1 cellular context compared by ENCODE assay signal in genomic region chr15:45384700-45385099, GRCh38.
TF ChIP-seq lines count a peak whose summit lies in the region.

No MANE protein-coding gene starts in this region.

TF ChIP-seq in HepG2, 621 proteins besides CTCF, POLR2A, EP300 and RAD21 (continued from another document and continues in another):
- TF ChIP-seq, protein P1, sequence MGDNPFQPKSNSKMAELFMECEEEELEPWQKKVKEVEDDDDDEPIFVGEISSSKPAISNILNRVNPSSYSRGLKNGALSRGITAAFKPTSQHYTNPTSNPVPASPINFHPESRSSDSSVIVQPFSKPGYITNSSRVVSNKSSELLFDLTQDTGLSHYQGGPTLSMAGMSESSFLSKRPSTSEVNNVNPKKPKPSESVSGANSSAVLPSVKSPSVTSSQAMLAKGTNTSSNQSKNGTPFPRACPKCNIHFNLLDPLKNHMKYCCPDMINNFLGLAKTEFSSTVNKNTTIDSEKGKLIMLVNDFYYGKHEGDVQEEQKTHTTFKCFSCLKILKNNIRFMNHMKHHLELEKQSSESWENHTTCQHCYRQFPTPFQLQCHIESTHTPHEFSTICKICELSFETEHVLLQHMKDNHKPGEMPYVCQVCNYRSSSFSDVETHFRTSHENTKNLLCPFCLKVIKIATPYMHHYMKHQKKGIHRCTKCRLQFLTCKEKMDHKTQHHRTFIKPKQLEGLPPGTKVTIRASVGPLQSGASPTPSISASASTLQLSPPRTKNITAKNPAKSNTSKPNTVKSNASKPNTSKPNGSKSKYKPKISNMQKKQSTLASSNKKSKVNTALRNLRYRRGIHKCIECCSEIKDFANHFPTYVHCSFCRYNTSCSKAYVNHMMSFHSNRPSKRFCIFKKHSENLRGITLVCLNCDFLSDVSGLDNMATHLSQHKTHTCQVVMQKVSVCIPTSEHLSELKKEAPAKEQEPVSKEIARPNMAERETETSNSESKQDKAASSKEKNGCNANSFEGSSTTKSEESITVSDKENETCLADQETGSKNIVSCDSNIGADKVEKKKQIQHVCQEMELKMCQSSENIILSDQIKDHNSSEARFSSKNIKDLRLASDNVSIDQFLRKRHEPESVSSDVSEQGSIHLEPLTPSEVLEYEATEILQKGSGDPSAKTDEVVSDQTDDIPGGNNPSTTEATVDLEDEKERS (CRISPR knock-in tag; IDR thresholded peaks at IDR 0.05) = no peak; the same call in 1 of the 2 replicates
- no peak for TF ChIP-seq TRIM22 (IDR thresholded peaks at IDR 0.05)
- TF ChIP-seq ZNF839 (CRISPR knock-in tag; IDR thresholded peaks at IDR 0.05; ENCODE audit: borderline replicate concordance) = no peak
- no peak for TF ChIP-seq MTF2 (CRISPR knock-in tag; IDR thresholded peaks at IDR 0.05; ENCODE audit: borderline replicate concordance)
- peak; percentile 40; the same call in 1 of the 2 replicates for TF ChIP-seq SALL1 (CRISPR knock-in tag; IDR thresholded peaks at IDR 0.05)
- no peak for TF ChIP-seq ZNF614 (CRISPR knock-in tag; IDR thresholded peaks at IDR 0.05; ENCODE audit: borderline replicate concordance)
- no peak for TF ChIP-seq XBP1 (CRISPR knock-in tag; IDR thresholded peaks at IDR 0.05)
- no peak for TF ChIP-seq SALL2 (CRISPR knock-in tag; IDR thresholded peaks at IDR 0.05)
- TF ChIP-seq ZMYM3 (CRISPR knock-in tag; IDR thresholded peaks at IDR 0.05) = peak; percentile 37; the same call in 1 of the 2 replicates
- no peak for TF ChIP-seq ZFP36 (IDR thresholded peaks at IDR 0.05; ENCODE audit: borderline replicate concordance, low read depth, low read length, partially characterized antibody)
- TF ChIP-seq, protein P2, sequence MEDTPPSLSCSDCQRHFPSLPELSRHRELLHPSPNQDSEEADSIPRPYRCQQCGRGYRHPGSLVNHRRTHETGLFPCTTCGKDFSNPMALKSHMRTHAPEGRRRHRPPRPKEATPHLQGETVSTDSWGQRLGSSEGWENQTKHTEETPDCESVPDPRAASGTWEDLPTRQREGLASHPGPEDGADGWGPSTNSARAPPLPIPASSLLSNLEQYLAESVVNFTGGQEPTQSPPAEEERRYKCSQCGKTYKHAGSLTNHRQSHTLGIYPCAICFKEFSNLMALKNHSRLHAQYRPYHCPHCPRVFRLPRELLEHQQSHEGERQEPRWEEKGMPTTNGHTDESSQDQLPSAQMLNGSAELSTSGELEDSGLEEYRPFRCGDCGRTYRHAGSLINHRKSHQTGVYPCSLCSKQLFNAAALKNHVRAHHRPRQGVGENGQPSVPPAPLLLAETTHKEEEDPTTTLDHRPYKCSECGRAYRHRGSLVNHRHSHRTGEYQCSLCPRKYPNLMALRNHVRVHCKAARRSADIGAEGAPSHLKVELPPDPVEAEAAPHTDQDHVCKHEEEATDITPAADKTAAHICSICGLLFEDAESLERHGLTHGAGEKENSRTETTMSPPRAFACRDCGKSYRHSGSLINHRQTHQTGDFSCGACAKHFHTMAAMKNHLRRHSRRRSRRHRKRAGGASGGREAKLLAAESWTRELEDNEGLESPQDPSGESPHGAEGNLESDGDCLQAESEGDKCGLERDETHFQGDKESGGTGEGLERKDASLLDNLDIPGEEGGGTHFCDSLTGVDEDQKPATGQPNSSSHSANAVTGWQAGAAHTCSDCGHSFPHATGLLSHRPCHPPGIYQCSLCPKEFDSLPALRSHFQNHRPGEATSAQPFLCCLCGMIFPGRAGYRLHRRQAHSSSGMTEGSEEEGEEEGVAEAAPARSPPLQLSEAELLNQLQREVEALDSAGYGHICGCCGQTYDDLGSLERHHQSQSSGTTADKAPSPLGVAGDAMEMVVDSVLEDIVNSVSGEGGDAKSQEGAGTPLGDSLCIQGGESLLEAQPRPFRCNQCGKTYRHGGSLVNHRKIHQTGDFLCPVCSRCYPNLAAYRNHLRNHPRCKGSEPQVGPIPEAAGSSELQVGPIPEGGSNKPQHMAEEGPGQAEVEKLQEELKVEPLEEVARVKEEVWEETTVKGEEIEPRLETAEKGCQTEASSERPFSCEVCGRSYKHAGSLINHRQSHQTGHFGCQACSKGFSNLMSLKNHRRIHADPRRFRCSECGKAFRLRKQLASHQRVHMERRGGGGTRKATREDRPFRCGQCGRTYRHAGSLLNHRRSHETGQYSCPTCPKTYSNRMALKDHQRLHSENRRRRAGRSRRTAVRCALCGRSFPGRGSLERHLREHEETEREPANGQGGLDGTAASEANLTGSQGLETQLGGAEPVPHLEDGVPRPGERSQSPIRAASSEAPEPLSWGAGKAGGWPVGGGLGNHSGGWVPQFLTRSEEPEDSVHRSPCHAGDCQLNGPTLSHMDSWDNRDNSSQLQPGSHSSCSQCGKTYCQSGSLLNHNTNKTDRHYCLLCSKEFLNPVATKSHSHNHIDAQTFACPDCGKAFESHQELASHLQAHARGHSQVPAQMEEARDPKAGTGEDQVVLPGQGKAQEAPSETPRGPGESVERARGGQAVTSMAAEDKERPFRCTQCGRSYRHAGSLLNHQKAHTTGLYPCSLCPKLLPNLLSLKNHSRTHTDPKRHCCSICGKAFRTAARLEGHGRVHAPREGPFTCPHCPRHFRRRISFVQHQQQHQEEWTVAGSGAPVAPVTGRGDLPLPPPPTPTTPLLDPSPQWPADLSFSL (CRISPR knock-in tag; IDR thresholded peaks at IDR 0.05) = no peak
- no peak for TF ChIP-seq ZNF850 (CRISPR knock-in tag; conservative IDR thresholded peaks at IDR 0.05)
- TF ChIP-seq, protein P3, sequence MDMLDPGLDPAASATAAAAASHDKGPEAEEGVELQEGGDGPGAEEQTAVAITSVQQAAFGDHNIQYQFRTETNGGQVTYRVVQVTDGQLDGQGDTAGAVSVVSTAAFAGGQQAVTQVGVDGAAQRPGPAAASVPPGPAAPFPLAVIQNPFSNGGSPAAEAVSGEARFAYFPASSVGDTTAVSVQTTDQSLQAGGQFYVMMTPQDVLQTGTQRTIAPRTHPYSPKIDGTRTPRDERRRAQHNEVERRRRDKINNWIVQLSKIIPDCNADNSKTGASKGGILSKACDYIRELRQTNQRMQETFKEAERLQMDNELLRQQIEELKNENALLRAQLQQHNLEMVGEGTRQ (IDR thresholded peaks at IDR 0.05; ENCODE audit: low read depth, low read length) = no peak
- TF ChIP-seq, protein P3 (CRISPR knock-in tag; IDR thresholded peaks at IDR 0.05; ENCODE audit: borderline replicate concordance) = no peak
- TF ChIP-seq TFDP1 (CRISPR knock-in tag; IDR thresholded peaks at IDR 0.05; ENCODE audit: borderline replicate concordance) = no peak
- 0 out of 2 replicates have a peak, but pooled peaks have one; percentile 26 for TF ChIP-seq JUND (CRISPR knock-in tag; IDR thresholded peaks at IDR 0.05)
- no peak for TF ChIP-seq ZNF501 (CRISPR knock-in tag; IDR thresholded peaks at IDR 0.05)
- TF ChIP-seq ZSCAN29 (CRISPR knock-in tag; conservative IDR thresholded peaks at IDR 0.05) = 0 out of 2 replicates have a peak, but pooled peaks have one; percentile 34
- TF ChIP-seq ARHGAP35 (CRISPR knock-in tag; IDR thresholded peaks at IDR 0.05; ENCODE audit: borderline replicate concordance) = no peak
- peak; percentile 54; the same call in 1 of the 2 replicates for TF ChIP-seq ZKSCAN1 (IDR thresholded peaks at IDR 0.05; ENCODE audit: low read length)
- 0 out of 2 replicates have a peak, but pooled peaks have one; percentile 14 for TF ChIP-seq FOXK1 (CRISPR knock-in tag; IDR thresholded peaks at IDR 0.05; ENCODE audit: borderline replicate concordance, low read depth)
- TF ChIP-seq SNAPC2 (CRISPR knock-in tag; IDR thresholded peaks at IDR 0.05) = no peak
- TF ChIP-seq ZNF143 (CRISPR knock-in tag; IDR thresholded peaks at IDR 0.05) = peak; percentile 59
- TF ChIP-seq, protein P4, sequence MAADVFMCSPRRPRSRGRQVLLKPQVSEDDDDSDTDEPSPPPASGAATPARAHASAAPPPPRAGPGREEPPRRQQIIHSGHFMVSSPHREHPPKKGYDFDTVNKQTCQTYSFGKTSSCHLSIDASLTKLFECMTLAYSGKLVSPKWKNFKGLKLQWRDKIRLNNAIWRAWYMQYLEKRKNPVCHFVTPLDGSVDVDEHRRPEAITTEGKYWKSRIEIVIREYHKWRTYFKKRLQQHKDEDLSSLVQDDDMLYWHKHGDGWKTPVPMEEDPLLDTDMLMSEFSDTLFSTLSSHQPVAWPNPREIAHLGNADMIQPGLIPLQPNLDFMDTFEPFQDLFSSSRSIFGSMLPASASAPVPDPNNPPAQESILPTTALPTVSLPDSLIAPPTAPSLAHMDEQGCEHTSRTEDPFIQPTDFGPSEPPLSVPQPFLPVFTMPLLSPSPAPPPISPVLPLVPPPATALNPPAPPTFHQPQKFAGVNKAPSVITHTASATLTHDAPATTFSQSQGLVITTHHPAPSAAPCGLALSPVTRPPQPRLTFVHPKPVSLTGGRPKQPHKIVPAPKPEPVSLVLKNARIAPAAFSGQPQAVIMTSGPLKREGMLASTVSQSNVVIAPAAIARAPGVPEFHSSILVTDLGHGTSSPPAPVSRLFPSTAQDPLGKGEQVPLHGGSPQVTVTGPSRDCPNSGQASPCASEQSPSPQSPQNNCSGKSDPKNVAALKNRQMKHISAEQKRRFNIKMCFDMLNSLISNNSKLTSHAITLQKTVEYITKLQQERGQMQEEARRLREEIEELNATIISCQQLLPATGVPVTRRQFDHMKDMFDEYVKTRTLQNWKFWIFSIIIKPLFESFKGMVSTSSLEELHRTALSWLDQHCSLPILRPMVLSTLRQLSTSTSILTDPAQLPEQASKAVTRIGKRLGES (CRISPR knock-in tag; IDR thresholded peaks at IDR 0.05; ENCODE audit: borderline replicate concordance) = no peak
- TF ChIP-seq, protein P5, sequence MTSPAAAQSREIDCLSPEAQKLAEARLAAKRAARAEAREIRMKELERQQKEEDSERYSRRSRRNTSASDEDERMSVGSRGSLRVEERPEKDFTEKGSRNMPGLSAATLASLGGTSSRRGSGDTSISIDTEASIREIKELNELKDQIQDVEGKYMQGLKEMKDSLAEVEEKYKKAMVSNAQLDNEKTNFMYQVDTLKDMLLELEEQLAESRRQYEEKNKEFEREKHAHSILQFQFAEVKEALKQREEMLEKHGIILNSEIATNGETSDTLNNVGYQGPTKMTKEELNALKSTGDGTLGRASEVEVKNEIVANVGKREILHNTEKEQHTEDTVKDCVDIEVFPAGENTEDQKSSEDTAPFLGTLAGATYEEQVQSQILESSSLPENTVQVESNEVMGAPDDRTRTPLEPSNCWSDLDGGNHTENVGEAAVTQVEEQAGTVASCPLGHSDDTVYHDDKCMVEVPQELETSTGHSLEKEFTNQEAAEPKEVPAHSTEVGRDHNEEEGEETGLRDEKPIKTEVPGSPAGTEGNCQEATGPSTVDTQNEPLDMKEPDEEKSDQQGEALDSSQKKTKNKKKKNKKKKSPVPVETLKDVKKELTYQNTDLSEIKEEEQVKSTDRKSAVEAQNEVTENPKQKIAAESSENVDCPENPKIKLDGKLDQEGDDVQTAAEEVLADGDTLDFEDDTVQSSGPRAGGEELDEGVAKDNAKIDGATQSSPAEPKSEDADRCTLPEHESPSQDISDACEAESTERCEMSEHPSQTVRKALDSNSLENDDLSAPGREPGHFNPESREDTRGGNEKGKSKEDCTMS (CRISPR knock-in tag; conservative IDR thresholded peaks at IDR 0.05) = no peak
- TF ChIP-seq ATF2 (CRISPR knock-in tag; IDR thresholded peaks at IDR 0.05) = 0 out of 2 replicates have a peak, but pooled peaks have one; percentile 50
- TF ChIP-seq ZSCAN5A (CRISPR knock-in tag; IDR thresholded peaks at IDR 0.05; ENCODE audit: borderline replicate concordance) = no peak
- TF ChIP-seq ZMYM4 (CRISPR knock-in tag; IDR thresholded peaks at IDR 0.05) = 0 out of 2 replicates have a peak, but pooled peaks have one; percentile 28
- TF ChIP-seq SOX13 (IDR thresholded peaks at IDR 0.05) = no peak
- 0 out of 4 replicates have a peak, but pooled peaks of 1 of the 2 experiments have one; percentile 15 for TF ChIP-seq SOX13 (CRISPR knock-in tag; conservative IDR thresholded peaks at IDR 0.05 in 1 of 2, IDR thresholded peaks at IDR 0.05 in 1 of 2)
